Comparison of ENCODE assay signal across 27 cellular contexts in the genomic region with DNA sequence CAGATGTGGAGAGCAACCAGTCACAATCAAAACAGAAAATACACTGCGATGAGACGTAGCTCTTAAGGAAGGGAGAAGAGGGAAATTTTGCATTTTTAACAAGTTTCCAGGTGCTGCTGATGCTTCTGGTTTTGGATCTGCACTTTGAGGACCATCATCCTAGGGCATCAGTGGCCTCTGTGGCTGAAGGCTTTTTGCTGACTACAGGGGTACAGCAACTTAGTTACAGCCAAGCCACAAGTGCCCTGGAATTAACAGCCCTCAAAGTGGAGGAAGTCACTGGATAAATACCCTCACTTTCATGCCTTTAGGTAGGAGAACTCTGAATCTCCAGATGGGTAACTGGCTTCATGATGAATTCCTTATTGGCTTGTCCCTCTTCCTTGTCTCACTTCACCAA.
"Had no signal": no experiment of that assay in that cellular context is flagged by ENCODE, and none has a peak within 500 bp of the region (broad histone marks: within the 10 kb centered on the region; RNA-seq: fewer than 3 reads in every experiment).

No MANE protein-coding gene starts in this region.

- ATAC-seq: stimulated activated effector memory CD8-positive, alpha-beta T cell treated with anti-CD3 and anti-CD28 coated beads, Interleukin-12 subunit alpha, Interleukin-12 subunit beta, amount 100 ng/mL, for 72 hours; stimulated activated memory B cell treated with anti-CD40 and anti-IgM and Interleukin-4, amounts not matched to agents 10 μg/mL and 1 μg/mL and 100 μg/mL, for 72 hours; stimulated activated naive B cell treated with anti-CD40 and anti-IgM and Interleukin-4, amounts not matched to agents 10 μg/mL and 1 μg/mL and 100 μg/mL, for 72 hours; stimulated activated naive CD8-positive, alpha-beta T cell treated with anti-CD3 and anti-CD28 coated beads, Interleukin-15, amount 100 ng/mL, for 72 hours; stimulated activated naive CD8-positive, alpha-beta T cell treated with anti-CD3 and anti-CD28 coated beads, Interleukin-15, Interleukin-2, amounts not matched to agents 100 U/mL and 50 U/mL, for 24 hours; upper lobe of right lung had no signal

- H3K9me3 ChIP-seq: stomach, suprapubic skin, testis, thoracic aorta, thyroid gland, tibial artery, transverse colon, upper lobe of left lung, upper lobe of right lung, uterus, vagina had no signal

- H3K36me3 ChIP-seq: stomach, suprapubic skin, thoracic aorta, thyroid gland, tibial artery, tibial nerve, transverse colon, upper lobe of left lung, upper lobe of right lung, uterus, vagina had no signal

- FAIRE-seq: urothelium cell line had no signal

- H3K27ac ChIP-seq: stomach, suprapubic skin, testis, thoracic aorta, thyroid gland, tibial artery, tibial nerve, transverse colon, upper lobe of left lung, upper lobe of right lung, uterus, vagina had no signal

- H3K4me1 ChIP-seq: stomach, suprapubic skin, testis, thyroid gland, tibial artery, tibial nerve, transverse colon, upper lobe of left lung, upper lobe of right lung, uterus, vagina had no signal

- H3K4me3 ChIP-seq: stomach, suprapubic skin, testis, thoracic aorta, thyroid gland, tibial artery, tibial nerve, transverse colon, upper lobe of left lung, upper lobe of right lung, uterus, vagina had no signal

- DNase-seq: stimulated activated CD4-positive, alpha-beta T cell treated with anti-CD3 and anti-CD28 coated beads, Interleukin-2, amount 100 ng/mL, for 48 hours; stimulated activated CD4-positive, alpha-beta T cell treated with anti-CD3 and anti-CD28 coated beads, Interleukin-4, amount 100 ng/mL, for 1 hour; stimulated activated CD4-positive, alpha-beta T cell treated with anti-CD3 and anti-CD28 coated beads, Interleukin-4, amount 100 ng/mL, for 24 hours; stimulated activated CD4-positive, alpha-beta T cell treated with anti-CD3 and anti-CD28 coated beads, Interleukin-4, amount 100 ng/mL, for 4 hours; stimulated activated CD8-positive, alpha-beta memory T cell treated with anti-CD3 and anti-CD28 coated beads, Interleukin-4, amount 100 ng/mL, for 48 hours; stimulated activated naive B cell treated with anti-CD40 and anti-IgM and Interleukin-4, amounts not matched to agents 10 μg/mL and 1 μg/mL and 100 μg/mL, for 72 hours; stimulated activated naive CD4-positive, alpha-beta T cell; stimulated activated naive CD4-positive, alpha-beta T cell treated with Interleukin-2 at 50 U/mL for 16 hours; stimulated activated naive CD8-positive, alpha-beta T cell treated with anti-CD3 and anti-CD28 coated beads, Interleukin-15, amount 100 ng/mL, for 72 hours; stimulated activated naive CD8-positive, alpha-beta T cell treated with anti-CD3 and anti-CD28 coated beads, Interleukin-15, Interleukin-2, amounts not matched to agents 100 U/mL and 50 U/mL, for 24 hours; stomach; substantia nigra; testis; thyroid gland; tibial artery; transverse colon; trophoblast cell; upper lobe of left lung; upper lobe of right lung; uterus had no signal

- H3K27me3 ChIP-seq: stomach, suprapubic skin, testis, thyroid gland, tibial artery, tibial nerve, transverse colon, upper lobe of left lung, upper lobe of right lung, uterus, vagina had no signal
